21 cellular contexts compared by ENCODE assay signal in the genomic region with DNA sequence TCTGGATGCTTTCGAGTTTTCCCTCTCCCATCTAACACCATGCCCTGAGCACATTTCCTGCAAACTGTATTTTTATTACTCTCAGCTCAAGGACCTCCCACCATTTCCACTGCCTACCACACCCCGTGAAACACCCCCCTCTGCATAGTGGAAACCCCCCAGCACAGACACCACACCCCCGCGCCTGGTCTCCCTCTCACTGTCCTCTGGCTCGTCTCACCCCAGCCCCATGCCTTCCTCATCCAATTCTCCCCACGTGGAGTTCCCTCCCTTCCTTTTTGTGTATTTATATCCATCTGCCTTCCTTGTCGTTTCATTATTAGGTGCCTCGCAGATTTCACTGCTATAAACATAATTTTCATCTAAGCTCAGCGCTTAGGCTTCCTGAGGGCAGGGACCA.
"Had no signal": no experiment of that assay in that cellular context is flagged by ENCODE, and none has a peak within 500 bp of the region (broad histone marks: within the 10 kb centered on the region; RNA-seq: fewer than 3 reads in every experiment).

No MANE protein-coding gene starts in this region.

- H3K9me3 Mint-ChIP-seq: IgD-negative memory B cell had no signal

- DNase-seq: Kasumi-1, MV-4-11, NCI-H1048, NCI-H1105 treated with DMSO at 0.1 percent for 48 hours, NCI-H1417 treated with DMSO at 0.1 percent for 48 hours, NCI-H146, NCI-H1694 treated with DMSO at 0.1 percent for 48 hours, NCI-H1930, NCI-H2081, NCI-H2107, NCI-H2227 treated with DMSO at 0.1 percent for 48 hours, NCI-H524, NCI-H69, NCI-H774, RPMI8226, SHP77, SK-N-SH, SW 1271 had no signal

- H3K27ac ChIP-seq: KMS-11 had no signal

- H3K4me3 ChIP-seq: K562 had no signal

- H3K9me3 ChIP-seq: SK-N-SH had no signal
